ENCODE assay signal across 8 cellular contexts in the genomic region with DNA sequence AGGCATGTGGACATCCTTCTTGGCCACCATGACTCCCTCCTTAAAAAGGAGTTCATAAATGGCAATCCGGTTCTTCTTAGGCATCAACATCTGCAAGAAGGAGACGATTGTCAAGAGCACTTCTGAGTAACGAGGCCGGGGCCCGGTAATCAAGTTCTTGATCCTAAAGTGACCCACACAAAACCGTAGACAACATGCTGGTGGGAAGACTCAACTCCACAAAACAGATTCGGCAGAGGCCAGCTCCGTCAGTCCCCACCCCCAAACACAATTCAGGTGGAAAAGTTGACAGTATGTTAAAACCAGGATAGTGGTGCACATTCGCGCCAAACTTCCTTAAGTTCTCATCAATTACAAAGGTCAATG. TPM values are rescaled to one million over a fixed set of nuclear protein-coding genes. Genes with fewer than 3 reads are reported as not detected.
A peak's percentile ranks its signal among the peaks of the same experiment; 100 is the strongest.
DNase-seq lines count a peak whose midpoint lies in the region; ATAC-seq lines count a peak whose summit lies in the region.

No MANE protein-coding gene starts in this region.

- intact Hi-C loops in head of caudate nucleus (cut with DNase I): no loop called here

- peak overlapping the region; percentile 98 for H3K4me3 Mint-ChIP-seq in T-helper 1 cell treated with Interleukin-12 subunit alpha and Interleukin-12 subunit beta and Interleukin-4 antibody, amounts not matched to agents 30 μg/mL and 1 μg/mL, for 36 hours
- peak overlapping the region; percentile 95 for H3K4me3 Mint-ChIP-seq in activated T-helper 17 cell treated with anti-CD3 and anti-CD28 coated beads, Interleukin-2, amount 50 U/mL, for 72 hours

- H3K4me1 Mint-ChIP-seq in T-helper 1 cell treated with Interleukin-12 subunit alpha and Interleukin-12 subunit beta and Interleukin-4 antibody, amounts not matched to agents 30 μg/mL and 1 μg/mL, for 36 hours (ENCODE audit: low read depth): peaks cover 18% of the 10 kb centered on the region
- H3K4me1 Mint-ChIP-seq in activated T-helper 17 cell treated with anti-CD3 and anti-CD28 coated beads, Interleukin-2, amount 50 U/mL, for 72 hours: peaks cover 4% of the 10 kb centered on the region

- ATAC-seq in activated T-helper 17 cell treated with anti-CD3 and anti-CD28 coated beads, Interleukin-2, amount 50 U/mL, for 72 hours (replicated peaks): no peak
- ATAC-seq in GM19023 (IDR thresholded peaks at IDR 0.05; ENCODE audit: unreplicated experiment): no peak

- no peaks in the 10 kb centered on the region for H3K27me3 ChIP-seq in subcutaneous abdominal adipose tissue (ENCODE audit: control insufficient read depth in 5 of 5, insufficient read depth in 4 of 5, low read length in 5 of 5)

- H3K36me3 Mint-ChIP-seq in T-helper 1 cell treated with Interleukin-12 subunit alpha and Interleukin-12 subunit beta and Interleukin-4 antibody, amounts not matched to agents 30 μg/mL and 1 μg/mL, for 36 hours (ENCODE audit: low read depth): peaks cover 36% of the 10 kb centered on the region
- peaks cover 61% of the 10 kb centered on the region for H3K36me3 Mint-ChIP-seq in activated T-helper 17 cell treated with anti-CD3 and anti-CD28 coated beads, Interleukin-2, amount 50 U/mL, for 72 hours (ENCODE audit: low read depth)

- H3K9me3 ChIP-seq in iPS-18c (ENCODE audit: control insufficient read depth, insufficient read depth, low read length): no peaks in the 10 kb centered on the region
- H3K9me3 ChIP-seq in subcutaneous abdominal adipose tissue (ENCODE audit: control insufficient read depth in 5 of 5, low read length in 5 of 5): no peaks in the 10 kb centered on the region

- peak overlapping the region; percentile 75 to 100 (median 99) for H3K9ac ChIP-seq in subcutaneous abdominal adipose tissue (ENCODE audit: low read length in 5 of 5)

- DNase-seq in T-helper 1 cell: no peak
- no peak for DNase-seq in head of caudate nucleus
- DNase-seq in foreskin melanocyte: no peak

- peak overlapping the region; percentile 80 for H3K4me3 ChIP-seq in iPS-18c (ENCODE audit: insufficient read depth, low read depth, low read length)
- peak overlapping the region; percentile 76 to 98 (median 93) for H3K4me3 ChIP-seq in subcutaneous abdominal adipose tissue (ENCODE audit: low read depth in 1 of 5, low read length in 5 of 5)

- no peaks in the 10 kb centered on the region for H3K9me3 Mint-ChIP-seq in T-helper 1 cell treated with Interleukin-12 subunit alpha and Interleukin-12 subunit beta and Interleukin-4 antibody, amounts not matched to agents 30 μg/mL and 1 μg/mL, for 36 hours
- H3K9me3 Mint-ChIP-seq in activated T-helper 17 cell treated with anti-CD3 and anti-CD28 coated beads, Interleukin-2, amount 50 U/mL, for 72 hours: no peaks in the 10 kb centered on the region

- H3K36me3 ChIP-seq in subcutaneous abdominal adipose tissue (ENCODE audit: control insufficient read depth in 5 of 5, insufficient read depth in 5 of 5, low read length in 5 of 5): peaks cover 15 to 46% (median 42%) of the 10 kb centered on the region in 5 donors

- H3K27ac Mint-ChIP-seq in T-helper 1 cell treated with Interleukin-12 subunit alpha and Interleukin-12 subunit beta and Interleukin-4 antibody, amounts not matched to agents 30 μg/mL and 1 μg/mL, for 36 hours: peak overlapping the region; percentile 97
- peak overlapping the region; percentile 100 for H3K27ac Mint-ChIP-seq in activated T-helper 17 cell treated with anti-CD3 and anti-CD28 coated beads, Interleukin-2, amount 50 U/mL, for 72 hours

- peaks cover 0 to 18% (median 14%) of the 10 kb centered on the region in 5 donors for H3K4me1 ChIP-seq in subcutaneous abdominal adipose tissue (ENCODE audit: control insufficient read depth in 5 of 5, insufficient read depth in 5 of 5, low read length in 5 of 5)

- no peaks in the 10 kb centered on the region for H3K27me3 Mint-ChIP-seq in T-helper 1 cell treated with Interleukin-12 subunit alpha and Interleukin-12 subunit beta and Interleukin-4 antibody, amounts not matched to agents 30 μg/mL and 1 μg/mL, for 36 hours (ENCODE audit: low read depth)
- H3K27me3 Mint-ChIP-seq in activated T-helper 17 cell treated with anti-CD3 and anti-CD28 coated beads, Interleukin-2, amount 50 U/mL, for 72 hours: no peaks in the 10 kb centered on the region

- peak overlapping the region; percentile 68 for H3K27ac ChIP-seq in subcutaneous abdominal adipose tissue (ENCODE audit: low read depth, low read length)

RNA-seq across cellular contexts. Expression of a gene that starts 0.8 kb away (rescaled TPM):
- total RNA-seq in activated T-helper 17 cell treated with anti-CD3 and anti-CD28 coated beads, Interleukin-2, amount 50 U/mL, for 72 hours: 1,000 to 10,000 TPM; 2,080 to 2,467 TPM

RNA-seq across cellular contexts. Expression of a gene that starts 32.6 kb away (rescaled TPM):
- 10 to 100 TPM in 1 of 2 donors, 1 to 10 TPM in 1; 7.9 to 12.8 TPM for total RNA-seq in activated T-helper 17 cell treated with anti-CD3 and anti-CD28 coated beads, Interleukin-2, amount 50 U/mL, for 72 hours

RNA-seq across cellular contexts. Expression of a gene that starts 40.8 kb away (rescaled TPM):
- total RNA-seq in activated T-helper 17 cell treated with anti-CD3 and anti-CD28 coated beads, Interleukin-2, amount 50 U/mL, for 72 hours: under 1 TPM in 1 of 2 donors, not detected in 1; 0.09 TPM
